14 cellular contexts compared by ENCODE assay signal in genomic region chr9:975740-976257, GRCh38. TPM values are rescaled to one million over a fixed set of nuclear protein-coding genes. Genes with fewer than 3 reads are reported as not detected.
DNase-seq lines count a peak whose midpoint lies in the region; FAIRE-seq and TF ChIP-seq lines count a peak whose summit lies in the region.
"Had no signal": no experiment of that assay in that cellular context is flagged by ENCODE, and none has a peak within 500 bp of the region (broad histone marks: within the 10 kb centered on the region; RNA-seq: fewer than 3 reads in every experiment).

No MANE protein-coding gene starts in this region.

- no peak overlapping the region for H3K4me2 ChIP-seq in OCI-LY7 (ENCODE audit: low read length)

- no peaks in the 10 kb centered on the region for H3K9me3 Mint-ChIP-seq in neural crest cell

- peaks cover 20% of the 10 kb centered on the region for H3K4me1 Mint-ChIP-seq in neural crest cell

- no peak overlapping the region for H3K27ac ChIP-seq in HUES6 (ENCODE audit: low read depth, low read length)
- H3K27ac ChIP-seq in esophagus muscularis mucosa (replicated peaks in 1 of 4): no peak overlapping the region
- H3K27ac ChIP-seq in OCI-LY7 (ENCODE audit: low read depth, low read length, poor library complexity, severe bottlenecking): no peak overlapping the region
- no peak overlapping the region for H3K27ac ChIP-seq in Peyer's patch
- H3K27ac ChIP-seq in RWPE1: no peak overlapping the region

- H3K27me3 ChIP-seq in HUES6 (ENCODE audit: control insufficient read depth, insufficient read depth, low read length) (peaks cover 99% of the 10 kb centered on the region), esophagus muscularis mucosa (peaks cover 26 to 100% (median 82%) of the 10 kb centered on the region in 4 donors), Peyer's patch (peaks cover 0 to 81% of the 10 kb centered on the region in 2 donors)

- no peaks in the 10 kb centered on the region for H3K36me3 Mint-ChIP-seq in neural crest cell (ENCODE audit: low read depth)

- H3K9ac ChIP-seq in HUES6 (ENCODE audit: low read length): no peak overlapping the region

- no peaks in the 10 kb centered on the region for H4K20me1 ChIP-seq in OCI-LY7 (ENCODE audit: insufficient read depth, low read length)

- peak; percentile 41 for DNase-seq in GM20000 (ENCODE audit: low spot score)
- DNase-seq in esophagus muscularis mucosa (ENCODE audit: extremely low spot score): peak; percentile 81
- DNase-seq in neural crest cell (ENCODE audit: low read depth, low spot score): no peak
- DNase-seq in OCI-LY7 (ENCODE audit: low spot score): no peak
- DNase-seq in Peyer's patch: no peak
- DNase-seq in RWPE1 (ENCODE audit: low spot score): no peak
- DNase-seq in urothelium cell line (ENCODE audit: low spot score): no peak
- DNase-seq: cortex of kidney; midbrain; MV-4-11; SIG-M5; stimulated activated CD4-positive, alpha-beta T cell treated with anti-CD3 and anti-CD28 coated beads, Interleukin-4, amount 100 ng/mL, for 24 hours had no signal

- H3K79me2 ChIP-seq in OCI-LY7 (ENCODE audit: insufficient read depth, low read depth, low read length): no peaks in the 10 kb centered on the region

- H3K27ac Mint-ChIP-seq in neural crest cell (ENCODE audit: unreplicated experiment): no peak overlapping the region

- H3K4me3 ChIP-seq in HUES6 (ENCODE audit: low read depth, low read length) (peak overlapping the region; percentile 62), esophagus muscularis mucosa (peak overlapping the region in 3 of 4 donors; percentile 29 to 33 (median 31)), OCI-LY7 (ENCODE audit: low read depth, low read length, poor library complexity, severe bottlenecking) (no peak overlapping the region), Peyer's patch (no peak overlapping the region)

- no peaks in the 10 kb centered on the region for H3K9me2 ChIP-seq in OCI-LY7 (ENCODE audit: insufficient read depth, low read length)

- TF ChIP-seq CTCF in GM20000 (IDR thresholded peaks at IDR 0.05; ENCODE audit: extremely low read depth, missing control alignments) (no peak), esophagus muscularis mucosa (IDR thresholded peaks at IDR 0.05) (no peak), neural crest cell (conservative IDR thresholded peaks at IDR 0.05) (no peak), OCI-LY7 (conservative IDR thresholded peaks at IDR 0.05; ENCODE audit: low read length) (no peak), Peyer's patch (IDR thresholded peaks at IDR 0.05) (no peak), RWPE1 (conservative IDR thresholded peaks at IDR 0.05; ENCODE audit: low read depth) (no peak)

- H2AFZ ChIP-seq in OCI-LY7 (ENCODE audit: low read length): no peak overlapping the region

- H3K9me3 ChIP-seq in HUES6 (ENCODE audit: control insufficient read depth, insufficient read depth, low read depth, low read length) (no peaks in the 10 kb centered on the region), esophagus muscularis mucosa (no peaks in the 10 kb centered on the region), OCI-LY7 (ENCODE audit: low read length) (no peaks in the 10 kb centered on the region), Peyer's patch (no peaks in the 10 kb centered on the region)

- CTCF ChIA-PET in OCI-LY7 (lab: Charles Lee; ENCODE audit: unreplicated experiment) (no interaction called here), RWPE1 (lab: Yijun Ruan, JAX) (interaction anchor here (0.6 to 1.0 kb wide), 3 partner anchors 25 to 64 kb away, joined by 3 to 5 read pairs (median 5); no protein-coding TSS in a partner anchor)

- peaks cover 93% of the 10 kb centered on the region for H3K27me3 Mint-ChIP-seq in neural crest cell (ENCODE audit: low read depth)

- POLR2A ChIA-PET in OCI-LY7 (lab: Charles Lee) (no interaction called here), RWPE1 (lab: Yijun Ruan, JAX; ENCODE audit: low non-redundant PET) (no interaction called here)

- no peak for FAIRE-seq in urothelium cell line (lab: Jason Lieb, UNC)

- BruUV-seq in OCI-LY7 (replicated peaks; lab: Mats Ljungman, UMichigan): no TSS peak

- H3K36me3 ChIP-seq in HUES6 (ENCODE audit: control insufficient read depth, insufficient read depth, low read length): no peaks in the 10 kb centered on the region
- H3K36me3 ChIP-seq in esophagus muscularis mucosa: no peaks in the 10 kb centered on the region
- H3K36me3 ChIP-seq in OCI-LY7 (ENCODE audit: insufficient read depth, low read length): no peaks in the 10 kb centered on the region
- no peaks in the 10 kb centered on the region for H3K36me3 ChIP-seq in Peyer's patch

- peak overlapping the region; percentile 29 for H3K4me3 Mint-ChIP-seq in neural crest cell

- 7% methylated on average over 21 of the region's 23 CpGs for WGBS in esophagus muscularis mucosa

- no peak for TF ChIP-seq EP300 in esophagus muscularis mucosa (IDR thresholded peaks at IDR 0.05)

- H3K4me1 ChIP-seq in HUES6 (ENCODE audit: control insufficient read depth, insufficient read depth, low read length): peaks cover 27% of the 10 kb centered on the region
- H3K4me1 ChIP-seq in esophagus muscularis mucosa: peaks cover 32 to 46% (median 41%) of the 10 kb centered on the region in 4 donors
- H3K4me1 ChIP-seq in OCI-LY7 (ENCODE audit: insufficient read depth, low read length, poor library complexity, severe bottlenecking): no peaks in the 10 kb centered on the region
- H3K4me1 ChIP-seq in Peyer's patch: peaks cover 0 to 31% (median 2%) of the 10 kb centered on the region in 4 donors

- intact Hi-C loops in esophagus muscularis mucosa (cut with DNase I): no loop called here
- intact Hi-C loops in OCI-LY7 (cut with micrococcal nuclease; ENCODE audit: unreplicated experiment): no loop called here

- TF ChIP-seq POLR2A in esophagus muscularis mucosa (IDR thresholded peaks at IDR 0.05; ENCODE audit: low read depth): no peak
- no peak for TF ChIP-seq POLR2A in Peyer's patch (IDR thresholded peaks at IDR 0.05)

RNA-seq across cellular contexts. Expression of gene DMRT3, which starts 0.7 kb away (rescaled TPM):
- not detected for total RNA-seq in esophagus muscularis mucosa
- not detected in 2 replicates for total RNA-seq in neural crest cell
- total RNA-seq in OCI-LY7 (2014; rRNA removed; shearing (Covaris generic)): not detected in 2 replicates
- not detected in 2 replicates for total RNA-seq in OCI-LY7 (2022)
- not detected for total RNA-seq in Peyer's patch
- total RNA-seq: pulmonary artery endothelial cell had no signal

Comparison
In these comparisons a context has a peak if more than half of its experiments do, and no peak if none do; other contexts are left out.
1. DNase-seq: peak in GM20000 (single experiment) and esophagus muscularis mucosa (single experiment); none in neural crest cell (single experiment), OCI-LY7 (single experiment), Peyer's patch (0 of 3), RWPE1 (single experiment) and urothelium cell line (single experiment).
2. H3K4me3 ChIP-seq: peak in HUES6 (single experiment) and esophagus muscularis mucosa (3 of 4); none in OCI-LY7 (single experiment) and Peyer's patch (0 of 4).